ENCODE assay signal across 24 cellular contexts in genomic region chr4:103272174-103272573, GRCh38.
"Had no signal": no experiment of that assay in that cellular context is flagged by ENCODE, and none has a peak within 500 bp of the region (broad histone marks: within the 10 kb centered on the region; RNA-seq: fewer than 3 reads in every experiment).

No MANE protein-coding gene starts in this region.

- ATAC-seq: activated T-helper 17 cell treated with anti-CD3 and anti-CD28 coated beads, Interleukin-2, amount 50 U/mL, for 72 hours; Panc1; Right ventricle myocardium inferior; T-cell had no signal

- H3K4me3 ChIP-seq: colonic mucosa, SK-N-MC had no signal

- H3K27ac ChIP-seq: colonic mucosa, SK-N-MC had no signal

- H3K9me3 ChIP-seq: colonic mucosa had no signal

- DNase-seq: activated CD4-positive, alpha-beta memory T cell treated with anti-CD3 and anti-CD28 coated beads, Interleukin-2, amount 10 ng/mL, durations not matched to agents 7 days and 5 days; activated CD4-positive, alpha-beta T cell treated with anti-CD3 and anti-CD28 coated beads, Interleukin-2, amount 50 U/mL, for 1 hour; activated CD4-positive, CD25-positive, alpha-beta regulatory T cell; activated gamma-delta T cell treated with Interleukin-2 at 50 U/mL for 16 hours; activated naive CD4-positive, alpha-beta T cell treated with anti-CD3 and anti-CD28 coated beads, Interleukin-2, amount 10 ng/mL, durations not matched to agents 7 days and 5 days; activated naive CD8-positive, alpha-beta T cell treated with anti-CD3 and anti-CD28 coated beads for 36 hours; activated T-cell treated with anti-CD3 and anti-CD28 coated beads for 4 hours; activated T-cell treated with anti-CD3 and anti-CD28 coated beads, Interleukin-2, amount 50 U/mL, for 48 hours; caudate nucleus; colonic mucosa; Karpas-422; NCI-H1048; NCI-H446; NCI-H524; OCI-M1; RPMI8226; T-cell; T-helper 2 cell; T1000 had no signal

- H3K4me1 ChIP-seq: colonic mucosa had no signal

- H3K27me3 ChIP-seq: colonic mucosa had no signal

- FAIRE-seq: TTC549 had no signal

- H3K36me3 ChIP-seq: colonic mucosa had no signal
